Comparison of ENCODE assay signal across 1 cellular context in genomic region chr2:99180755-99181647, GRCh38.
TF ChIP-seq lines count a peak whose summit lies in the region.

TSS of gene MITD1 (minus strand) at chr2:99181058. CDS start at chr2:99180981, 77 bp downstream.
TSS of gene MRPL30 (plus strand) at chr2:99181184. CDS start at chr2:99186204, 5,020 bp downstream.

TF ChIP-seq in K562, 482 proteins besides CTCF, POLR2A, EP300 and RAD21 (continued from another document and continues in another):
- no peak for TF ChIP-seq KDM2B (CRISPR knock-in tag; IDR thresholded peaks at IDR 0.05)
- peak; percentile 98 for TF ChIP-seq PRDM10 (IDR thresholded peaks at IDR 0.05; ENCODE audit: partially characterized antibody)
- no peak for TF ChIP-seq ZBTB34 (CRISPR knock-in tag; IDR thresholded peaks at IDR 0.05)
- no peak for TF ChIP-seq DLX4 (CRISPR knock-in tag; IDR thresholded peaks at IDR 0.05)
- no peak for TF ChIP-seq ELK1 (CRISPR knock-in tag; IDR thresholded peaks at IDR 0.05)
- TF ChIP-seq ZNF239 (CRISPR knock-in tag; IDR thresholded peaks at IDR 0.05): no peak
- no peak for TF ChIP-seq NFYB (IDR thresholded peaks at IDR 0.05; ENCODE audit: extremely low read depth, insufficient read length)
- no peak for TF ChIP-seq MECOM (CRISPR knock-in tag; IDR thresholded peaks at IDR 0.05)
- no peak for TF ChIP-seq CBFB (CRISPR knock-in tag; IDR thresholded peaks at IDR 0.05)
- no peak for TF ChIP-seq ZFP1 (CRISPR knock-in tag; IDR thresholded peaks at IDR 0.05)
- TF ChIP-seq MTA2 (IDR thresholded peaks at IDR 0.05; ENCODE audit: low read depth): peak; percentile 42; the same call in 1 of the 2 replicates
- TF ChIP-seq FOXA1 (IDR thresholded peaks at IDR 0.05; ENCODE audit: borderline replicate concordance): no peak
- TF ChIP-seq GABPA (tag; conservative IDR thresholded peaks at IDR 0.05; ENCODE audit: low read depth): peak; percentile 97
- TF ChIP-seq PHTF2 (CRISPR knock-in tag; IDR thresholded peaks at IDR 0.05): no peak
- no peak for TF ChIP-seq FOXA3 (CRISPR knock-in tag; conservative IDR thresholded peaks at IDR 0.05 in 1 of 2, IDR thresholded peaks at IDR 0.05 in 1 of 2)
- TF ChIP-seq ZNF764 (CRISPR knock-in tag; IDR thresholded peaks at IDR 0.05; ENCODE audit: low read depth): 0 out of 2 replicates have a peak, but pooled peaks have one; percentile 36
- no peak for TF ChIP-seq PHB (CRISPR knock-in tag; IDR thresholded peaks at IDR 0.05)
- no peak for TF ChIP-seq FOXO4 (CRISPR knock-in tag; IDR thresholded peaks at IDR 0.05)
- TF ChIP-seq SLC30A9 (CRISPR knock-in tag; IDR thresholded peaks at IDR 0.05): no peak
- TF ChIP-seq NCOA6 (IDR thresholded peaks at IDR 0.05): no peak
- TF ChIP-seq RBM17 (IDR thresholded peaks at IDR 0.05; ENCODE audit: borderline replicate concordance, low read depth, low read length): no peak
- TF ChIP-seq ZNF143 (CRISPR knock-in tag; IDR thresholded peaks at IDR 0.05): no peak
- no peak for TF ChIP-seq ZSCAN32 (CRISPR knock-in tag; IDR thresholded peaks at IDR 0.05)
- 0 out of 2 replicates have a peak, but pooled peaks have one; percentile 48 for TF ChIP-seq FOXP4 (CRISPR knock-in tag; IDR thresholded peaks at IDR 0.05; ENCODE audit: borderline replicate concordance)
- TF ChIP-seq FOS (IDR thresholded peaks at IDR 0.05; ENCODE audit: extremely low read depth, insufficient read length): no peak
- no peak for TF ChIP-seq E2F5 (CRISPR knock-in tag; IDR thresholded peaks at IDR 0.05)
- TF ChIP-seq RBM39 (optimal IDR thresholded peaks at IDR 0.05; ENCODE audit: low read depth, low read length): no peak
- peak; percentile 12; the same call in 1 of the 2 replicates for TF ChIP-seq HLTF (IDR thresholded peaks at IDR 0.05)
- TF ChIP-seq ILF3 (IDR thresholded peaks at IDR 0.05; ENCODE audit: borderline replicate concordance): no peak
- peak; percentile 85 for TF ChIP-seq ETV1 (tag; conservative IDR thresholded peaks at IDR 0.05; ENCODE audit: low read depth)
- no peak for TF ChIP-seq ARID2 (IDR thresholded peaks at IDR 0.05)
- peak; percentile 74; the same call in 1 of the 2 replicates for TF ChIP-seq AFF4 (CRISPR knock-in tag; IDR thresholded peaks at IDR 0.05)
- no peak for TF ChIP-seq ZNF561 (CRISPR knock-in tag; conservative IDR thresholded peaks at IDR 0.05)
- TF ChIP-seq SRSF9 (IDR thresholded peaks at IDR 0.05; ENCODE audit: borderline replicate concordance, low read depth, low read length): no peak
- TF ChIP-seq OTX1 (CRISPR knock-in tag; IDR thresholded peaks at IDR 0.05): no peak
- peak; percentile 68 for TF ChIP-seq CXXC5 (CRISPR knock-in tag; IDR thresholded peaks at IDR 0.05)
- peak; percentile 29; the same call in 1 of the 2 replicates for TF ChIP-seq ZKSCAN1 (IDR thresholded peaks at IDR 0.05; ENCODE audit: low read depth, low read length)
- TF ChIP-seq ZNF778 (CRISPR knock-in tag; IDR thresholded peaks at IDR 0.05): no peak
- no peak for TF ChIP-seq THRB (CRISPR knock-in tag; conservative IDR thresholded peaks at IDR 0.05)
- TF ChIP-seq MAFF (IDR thresholded peaks at IDR 0.05; ENCODE audit: low read length): no peak
- TF ChIP-seq SRF (CRISPR knock-in tag; IDR thresholded peaks at IDR 0.05): no peak
- TF ChIP-seq ATF7 (IDR thresholded peaks at IDR 0.05): peak; percentile 89
- TF ChIP-seq RNF219 (CRISPR knock-in tag; IDR thresholded peaks at IDR 0.05): no peak
- TF ChIP-seq ETS2 (tag; IDR thresholded peaks at IDR 0.05; ENCODE audit: borderline replicate concordance, poor library complexity, severe bottlenecking): no peak
- TF ChIP-seq RHOXF2B (CRISPR knock-in tag; conservative IDR thresholded peaks at IDR 0.05): no peak
- no peak for TF ChIP-seq TEAD1 (CRISPR knock-in tag; IDR thresholded peaks at IDR 0.05)
- TF ChIP-seq DACH1 (IDR thresholded peaks at IDR 0.05; ENCODE audit: partially characterized antibody): no peak
